ENCODE assay signal across 7 cellular contexts in genomic region chr10:97572214-97572989, GRCh38. TPM values are rescaled to one million over a fixed set of nuclear protein-coding genes. Genes with fewer than 3 reads are reported as not detected.
DNase-seq lines count a peak whose midpoint lies in the region; ATAC-seq and TF ChIP-seq lines count a peak whose summit lies in the region.

A gene with protein sequence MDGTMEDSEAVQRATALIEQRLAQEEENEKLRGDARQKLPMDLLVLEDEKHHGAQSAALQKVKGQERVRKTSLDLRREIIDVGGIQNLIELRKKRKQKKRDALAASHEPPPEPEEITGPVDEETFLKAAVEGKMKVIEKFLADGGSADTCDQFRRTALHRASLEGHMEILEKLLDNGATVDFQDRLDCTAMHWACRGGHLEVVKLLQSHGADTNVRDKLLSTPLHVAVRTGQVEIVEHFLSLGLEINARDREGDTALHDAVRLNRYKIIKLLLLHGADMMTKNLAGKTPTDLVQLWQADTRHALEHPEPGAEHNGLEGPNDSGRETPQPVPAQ (plus strand): TSS chr10:97572779. CDS start chr10:97572789, 10 bp downstream.

- peaks cover 41% of the 10 kb centered on the region for H3K4me1 ChIP-seq in PC-3 (ENCODE audit: insufficient read depth, low read length)

- no peaks in the 10 kb centered on the region for H3K9me3 Mint-ChIP-seq in activated T-cell treated with anti-CD3 and anti-CD28 coated beads, Interleukin-2, amount 50 U/mL, for 72 hours
- no peaks in the 10 kb centered on the region for H3K9me3 Mint-ChIP-seq in neural crest cell

- TF ChIP-seq CTCF in GM06990 (IDR thresholded peaks at IDR 0.05; ENCODE audit: insufficient read depth, low read length, poor library complexity, severe bottlenecking) (peak; percentile 94), PC-3 (conservative IDR thresholded peaks at IDR 0.05; ENCODE audit: low read depth, low read length) (peak; percentile 85), neural crest cell (conservative IDR thresholded peaks at IDR 0.05) (peak; percentile 81)

- H3F3A ChIP-seq in PC-3 (ENCODE audit: low read length, unreplicated experiment), result peaks cover 4% of the 10 kb centered on the region

- no peaks in the 10 kb centered on the region for H3K36me3 Mint-ChIP-seq in activated T-cell treated with anti-CD3 and anti-CD28 coated beads, Interleukin-2, amount 50 U/mL, for 72 hours (ENCODE audit: insufficient read depth in 2 of 2)
- no peaks in the 10 kb centered on the region for H3K36me3 Mint-ChIP-seq in neural crest cell (ENCODE audit: low read depth)

- CTCF ChIA-PET in PC-3 (lab: Charles Lee), result interaction anchor here (1.7 kb wide), 1 partner anchor 40 kb away, joined by 9 read pairs; no protein-coding TSS in a partner anchor

- no peaks in the 10 kb centered on the region; the same call in 1 of the 2 replicates for H3K27me3 ChIP-seq in GM06990 (replicated peaks; ENCODE audit: control insufficient read depth, insufficient read depth, low read length)
- H3K27me3 ChIP-seq in PC-3 (ENCODE audit: low read length), result no peaks in the 10 kb centered on the region

- DNase-seq in GM06990 (ENCODE audit: extremely low read depth, insufficient read length) (peak; percentile 35), PC-3 (peak; percentile 70), fibroblast of peridontal ligament (ENCODE audit: extremely low read depth) (peak; percentile 80), neural crest cell (ENCODE audit: low read depth, low spot score) (peak; percentile 73)
- peak; percentile 62 to 63 for DNase-seq in activated T-cell treated with anti-CD3 and anti-CD28 coated beads, Interleukin-2, amount 50 U/mL, for 72 hours

- H3K9me3 ChIP-seq in PC-3 (ENCODE audit: low read length), result no peaks in the 10 kb centered on the region

- intact Hi-C loops in PC-3 (cut with micrococcal nuclease), result no loop called here

- no peak within 1 kb of the TSS for H3K9ac ChIP-seq in PC-3 (ENCODE audit: low read length)

- no peaks in the 10 kb centered on the region for H3K79me2 ChIP-seq in PC-3 (ENCODE audit: low read length)

- peaks cover 23% of the 10 kb centered on the region for H3K4me1 Mint-ChIP-seq in activated T-cell treated with anti-CD3 and anti-CD28 coated beads, Interleukin-2, amount 50 U/mL, for 72 hours (ENCODE audit: low read depth)
- no peaks in the 10 kb centered on the region for H3K4me1 Mint-ChIP-seq in neural crest cell

- H3K4me3 ChIP-seq in GM06990 (replicated peaks; ENCODE audit: low read depth, low read length), result no peak within 1 kb of the TSS
- no peak within 1 kb of the TSS for H3K4me3 ChIP-seq in PC-3 (ENCODE audit: low read length)

- H2AFZ ChIP-seq in PC-3 (ENCODE audit: low read length), result no peak within 1 kb of the TSS

- H4K20me1 ChIP-seq in PC-3 (ENCODE audit: low read length), result no peaks in the 10 kb centered on the region

- no peaks in the 10 kb centered on the region for H3K27me3 Mint-ChIP-seq in activated T-cell treated with anti-CD3 and anti-CD28 coated beads, Interleukin-2, amount 50 U/mL, for 72 hours (ENCODE audit: low read depth)
- no peaks in the 10 kb centered on the region for H3K27me3 Mint-ChIP-seq in neural crest cell (ENCODE audit: low read depth)

- H3K4me2 ChIP-seq in PC-3 (ENCODE audit: low read length), result peak within 1 kb of the TSS; percentile 67

- no TSS peak for BruUV-seq in PC-3 (replicated peaks; lab: Mats Ljungman, UMichigan)

- H3K4me3 Mint-ChIP-seq in activated T-cell treated with anti-CD3 and anti-CD28 coated beads, Interleukin-2, amount 50 U/mL, for 72 hours, result no peak within 1 kb of the TSS
- no peak within 1 kb of the TSS for H3K4me3 Mint-ChIP-seq in neural crest cell

- peak; percentile 68 for ATAC-seq in HG03175 (IDR thresholded peaks at IDR 0.05; ENCODE audit: unreplicated experiment)
- ATAC-seq in PC-3, result peak; percentile 34
- peak; percentile 59 to 63 for ATAC-seq in activated T-cell treated with anti-CD3 and anti-CD28 coated beads, Interleukin-2, amount 50 U/mL, for 72 hours (replicated peaks in 1 of 2)

- H3K9me2 ChIP-seq in PC-3 (replicated peaks; ENCODE audit: low read length), result no peaks in the 10 kb centered on the region

- POLR2A ChIA-PET in PC-3 (lab: Charles Lee; ENCODE audit: unreplicated experiment), result no interaction called here

- no peak within 1 kb of the TSS for H3K27ac Mint-ChIP-seq in activated T-cell treated with anti-CD3 and anti-CD28 coated beads, Interleukin-2, amount 50 U/mL, for 72 hours
- H3K27ac Mint-ChIP-seq in neural crest cell (ENCODE audit: unreplicated experiment), result no peak within 1 kb of the TSS

- H3K27ac ChIP-seq in PC-3 (ENCODE audit: low read length) (peak within 1 kb of the TSS; percentile 73), temporal lobe (ENCODE audit: low read depth, low read length) (peak within 1 kb of the TSS; percentile 47)

- H3K36me3 ChIP-seq in GM06990 (ENCODE audit: control insufficient read depth, insufficient read depth, low read length) (no peaks in the 10 kb centered on the region), PC-3 (ENCODE audit: low read depth, low read length) (no peaks in the 10 kb centered on the region)

RNA-seq across cellular contexts. Expression of the gene that starts here (rescaled TPM):
- total RNA-seq in PC-3 (2014; rRNA removed) (1.7 and 1.8 TPM in 2 replicates), neural crest cell (not detected in 2 replicates), temporal lobe (not detected)
- not detected for total RNA-seq in activated T-cell treated with anti-CD3 and anti-CD28 coated beads, Interleukin-2, amount 50 U/mL, for 72 hours

Comparison
In these comparisons a context has a peak if more than half of its experiments do, and no peak if none do; other contexts are left out.
1. Peak in DNase-seq and ATAC-seq in activated T-cell treated with anti-CD3 and anti-CD28 coated beads, Interleukin-2, amount 50 U/mL, for 72 hours; RNA of the gene not detected or under 1 TPM.
2. Peak in DNase-seq in neural crest cell; RNA of the gene not detected or under 1 TPM.